ENCODE assay signal across 8 cellular contexts in the genomic region with DNA sequence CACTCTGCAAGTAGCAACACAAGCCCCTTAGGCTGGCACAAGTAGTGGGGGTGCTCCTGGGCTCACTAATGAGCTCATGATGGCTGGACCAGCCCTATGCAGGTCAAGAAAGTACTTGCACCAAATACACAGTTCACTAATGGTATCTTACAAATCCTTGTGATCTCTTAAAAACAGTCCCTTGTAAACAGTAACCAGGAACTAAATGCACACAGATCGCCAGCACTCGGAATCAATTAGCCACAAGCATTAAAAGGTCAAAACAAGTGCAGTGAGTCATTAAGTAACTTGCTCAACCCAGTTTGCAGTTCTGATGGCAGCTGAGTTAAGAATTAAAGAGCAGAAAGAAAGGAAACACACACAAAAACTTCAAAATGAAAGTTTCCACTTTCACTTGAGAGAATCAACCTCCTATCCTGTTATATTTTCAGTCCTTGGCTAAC. TPM values are rescaled to one million over a fixed set of nuclear protein-coding genes. Genes with fewer than 3 reads are reported as not detected.
DNase-seq lines count a peak whose midpoint lies in the region; ATAC-seq and TF ChIP-seq lines count a peak whose summit lies in the region.

No MANE protein-coding gene starts in this region.

- peak overlapping the region; percentile 15 to 71 (median 57) for H3K4me3 Mint-ChIP-seq in T-cell

- CTCF ChIA-PET in T-cell (lab: Charles Lee), result interaction anchor here (0.6 to 2.1 kb wide), 4 partner anchors 17 to 229 kb away, joined by 3 to 35 read pairs (median 7); no protein-coding TSS in a partner anchor

- ATAC-seq in GM18873 (IDR thresholded peaks at IDR 0.05; ENCODE audit: low FRiP score, unreplicated experiment), result peak; percentile 72
- peak; percentile 83 for ATAC-seq in HG03159 (IDR thresholded peaks at IDR 0.05; ENCODE audit: unreplicated experiment)
- ATAC-seq in T-cell (replicated peaks in 1 of 4), result peak; percentile 38 to 67 (median 64)

- peaks cover 87 to 90% (median 88%) of the 10 kb centered on the region in 3 donors for H3K4me1 Mint-ChIP-seq in T-cell

- H3K36me3 Mint-ChIP-seq in T-cell, result peaks cover 61% of the 10 kb centered on the region

- no peaks in the 10 kb centered on the region for H3K9me3 Mint-ChIP-seq in T-cell

- peak; percentile 86 for DNase-seq in AG09319 (ENCODE audit: extremely low read depth, low read depth)
- DNase-seq in T-cell, result peak in 3 of 34 experiments; percentile 5 to 21 (median 20)
- peak; percentile 85 for DNase-seq in dermis blood vessel endothelial cell
- peak; percentile 89 for DNase-seq in non-pigmented ciliary epithelial cell (ENCODE audit: low read depth)
- DNase-seq in NCI-H2107 (lab: John Stamatoyannopoulos, UW), result no peak
- DNase-seq in NCI-H1694 (lab: John Stamatoyannopoulos, UW), result no peak

- POLR2A ChIA-PET in T-cell (lab: Charles Lee), result interaction anchor here (0.6 to 1.0 kb wide), 7 partner anchors 17 to 192 kb away, joined by 3 to 7 read pairs (median 4); no protein-coding TSS in a partner anchor

- peak overlapping the region; percentile 86 to 87 for H3K27ac Mint-ChIP-seq in T-cell

- no peaks in the 10 kb centered on the region for H3K27me3 Mint-ChIP-seq in T-cell

- TF ChIP-seq CTCF in AG09319 (IDR thresholded peaks at IDR 0.05; ENCODE audit: low read depth, low read length), result no peak

RNA-seq across cellular contexts. Expression of a gene that starts 43.2 kb away (rescaled TPM):
- total RNA-seq in T-cell, result 100 to 1,000 TPM in 4 of 5 donors, 10 to 100 TPM in 1; 93.4 to 132 (median 124) TPM
- total RNA-seq in dermis blood vessel endothelial cell, result 12.1 and 20.8 TPM in 2 replicates

Comparison
In these comparisons a context has a peak if more than half of its experiments do, and no peak if none do; other contexts are left out.
1. DNase-seq: peak in AG09319 (single experiment), dermis blood vessel endothelial cell (single experiment) and non-pigmented ciliary epithelial cell (single experiment); none in NCI-H2107 (single experiment) and NCI-H1694 (single experiment).
2. Peak in every context shown above with its lines, with median percentiles within 50 percentile points of each other: ATAC-seq.